8 cellular contexts compared by ENCODE assay signal in genomic region chr11:64878223-64878493, GRCh38. TPM values are rescaled to one million over a fixed set of nuclear protein-coding genes. Genes with fewer than 3 reads are reported as not detected.
A peak's percentile ranks its signal among the peaks of the same experiment; 100 is the strongest.
DNase-seq lines count a peak whose midpoint lies in the region; ATAC-seq, FAIRE-seq and TF ChIP-seq lines count a peak whose summit lies in the region.

No MANE protein-coding gene starts in this region.

- DNase-seq in MG63 (no peak), colonic mucosa (no peak), mucosa of descending colon (no peak), DMS 273 (lab: John Stamatoyannopoulos, UW; ENCODE audit: unreplicated experiment) (no peak), GM12891 (ENCODE audit: insufficient read length, low spot score) (no peak), activated gamma-delta T cell treated with Interleukin-2 at 50 U/mL for 16 hours (no peak), RCC 7860 (ENCODE audit: low spot score) (no peak)

- H3K4me1 ChIP-seq in colonic mucosa (peaks cover 22% of the 10 kb centered on the region), mucosa of descending colon (ENCODE audit: low read depth) (peaks cover 43% of the 10 kb centered on the region)

- H3K27ac ChIP-seq in colonic mucosa = peak overlapping the region; percentile 88

- no peak for TF ChIP-seq POLR2A in GM12891 (IDR thresholded peaks at IDR 0.05; ENCODE audit: low read depth, low read length)

- FAIRE-seq in GM12891 (lab: Jason Lieb, UNC) = no peak
- no peak for FAIRE-seq in RCC 7860 (lab: Jason Lieb, UNC)

- ATAC-seq in GM21528 (IDR thresholded peaks at IDR 0.05; ENCODE audit: low FRiP score, unreplicated experiment) (peak; percentile 21), mucosa of descending colon (peak; percentile 26)

- H3K4me3 ChIP-seq in MG63 (peak overlapping the region; percentile 92), colonic mucosa (peak overlapping the region; percentile 94), mucosa of descending colon (peak overlapping the region; percentile 58)

- TF ChIP-seq CTCF in colonic mucosa (IDR thresholded peaks at IDR 0.05) (no peak), mucosa of descending colon (IDR thresholded peaks at IDR 0.05) (no peak)

- H3K36me3 ChIP-seq in MG63 (peaks cover 35% of the 10 kb centered on the region), colonic mucosa (no peaks in the 10 kb centered on the region), mucosa of descending colon (ENCODE audit: low read depth) (no peaks in the 10 kb centered on the region)

- H3K9me3 ChIP-seq in MG63 (no peaks in the 10 kb centered on the region), colonic mucosa (no peaks in the 10 kb centered on the region), mucosa of descending colon (no peaks in the 10 kb centered on the region)

- peak overlapping the region; percentile 92 to 94 for H3K9ac ChIP-seq in colonic mucosa (ENCODE audit: low read depth in 2 of 2, low read length in 2 of 2)

- intact Hi-C loops in colonic mucosa (cut with DNase I) = no loop called here
- intact Hi-C loops in mucosa of descending colon (cut with DNase I, micrococcal nuclease) = no loop called here

- no peaks in the 10 kb centered on the region for H3K27me3 ChIP-seq in MG63
- H3K27me3 ChIP-seq in colonic mucosa = no peaks in the 10 kb centered on the region

TF ChIP-seq in GM12891, 5 proteins besides CTCF, POLR2A, EP300 and RAD21:
- no peak for TF ChIP-seq POU2F2 (IDR thresholded peaks at IDR 0.05; ENCODE audit: low read depth, low read length)

RNA-seq across cellular contexts. Expression of gene EHD1, which starts 0.3 kb away (rescaled TPM):
- 62.9 and 64.8 TPM in 2 replicates for total RNA-seq in MG63 (2014; rRNA removed; shearing (Covaris generic); ENCODE audit: low replicate concordance)
- total RNA-seq in colonic mucosa (10 to 100 TPM; 66.5 to 72.3 TPM), mucosa of descending colon (10 to 100 TPM; 58.3 to 85.9 (median 81.5) TPM)
- polyA plus RNA-seq in GM12891 (2012; ENCODE audit: low read depth, missing spikeins) = 84.7 TPM

RNA-seq across cellular contexts. Expression of gene CDC42BPG, which starts 33.7 kb away (rescaled TPM):
- 0.07 and 0.36 TPM in 2 replicates for total RNA-seq in MG63 (2014; rRNA removed; shearing (Covaris generic); ENCODE audit: low replicate concordance)
- total RNA-seq in colonic mucosa (10 to 100 TPM; 29.3 to 41.6 TPM), mucosa of descending colon (10 to 100 TPM; 24.3 to 73.1 (median 32.3) TPM)
- 0.36 TPM for polyA plus RNA-seq in GM12891 (2012; ENCODE audit: low read depth, missing spikeins)

RNA-seq across cellular contexts. Expression of gene ATG2A, which starts 38.9 kb away (rescaled TPM):
- 4.6 and 18.6 TPM in 2 replicates for total RNA-seq in MG63 (2014; rRNA removed; shearing (Covaris generic); ENCODE audit: low replicate concordance)
- 10 to 100 TPM; 30.6 to 32.8 TPM for total RNA-seq in colonic mucosa
- 10 to 100 TPM; 35.4 to 39.8 (median 36.6) TPM for total RNA-seq in mucosa of descending colon
- polyA plus RNA-seq in GM12891 (2012; ENCODE audit: low read depth, missing spikeins) = 8.2 TPM

RNA-seq across cellular contexts. Expression of gene PPP2R5B, which starts 46.3 kb away (rescaled TPM):
- total RNA-seq in MG63 (2014; rRNA removed; shearing (Covaris generic); ENCODE audit: low replicate concordance) = 5.4 and 8.8 TPM in 2 replicates
- total RNA-seq in colonic mucosa = 10 to 100 TPM; 18.6 to 36.1 TPM
- total RNA-seq in mucosa of descending colon = 10 to 100 TPM; 23.0 to 39.7 (median 23.2) TPM
- 7.2 TPM for polyA plus RNA-seq in GM12891 (2012; ENCODE audit: low read depth, missing spikeins)

RNA-seq across cellular contexts. Expression of gene GPHA2, which starts 57.5 kb away (rescaled TPM):
- total RNA-seq in MG63 (2014; rRNA removed; shearing (Covaris generic); ENCODE audit: low replicate concordance) = not detected in 2 replicates
- total RNA-seq in colonic mucosa = not detected
- total RNA-seq in mucosa of descending colon = not detected
- polyA plus RNA-seq in GM12891 (2012; ENCODE audit: low read depth, missing spikeins) = not detected

Comparison
In these comparisons a context has a peak if more than half of its experiments do, and no peak if none do; other contexts are left out.
1. RNA of gene CDC42BPG, which starts 33.7 kb away (total RNA-seq): 29.3 to 41.6 TPM in colonic mucosa and 24.3 to 73.1 TPM in mucosa of descending colon; 0.07 to 0.36 TPM in MG63; every median in the first group is over 10 times any median in the second.
2. Peak in every context shown above with its lines, with median percentiles within 50 percentile points of each other: H3K4me3 ChIP-seq.